Comparison of ENCODE assay signal across 8 cellular contexts in genomic region chr1:160070243-160071163, GRCh38. TPM values are rescaled to one million over a fixed set of nuclear protein-coding genes. Genes with fewer than 3 reads are reported as not detected.
DNase-seq lines count a peak whose midpoint lies in the region; ATAC-seq and TF ChIP-seq lines count a peak whose summit lies in the region.

No MANE protein-coding gene starts in this region.

- TF ChIP-seq CTCF in DOHH2 (IDR thresholded peaks at IDR 0.05; ENCODE audit: low read depth, low read length, poor library complexity, severe bottlenecking) (no peak), IMR-90 (conservative IDR thresholded peaks at IDR 0.05; ENCODE audit: low read depth, low read length) (no peak), psoas muscle (IDR thresholded peaks at IDR 0.05) (no peak), upper lobe of right lung (IDR thresholded peaks at IDR 0.05) (no peak)

- H4K5ac ChIP-seq in IMR-90 (ENCODE audit: low read depth, low read length) = no peak overlapping the region

- BruUV-seq in IMR-90 (replicated peaks; lab: Mats Ljungman, UMichigan) = no TSS peak

- no peak overlapping the region for H4K8ac ChIP-seq in IMR-90 (ENCODE audit: low read depth in 2 of 2, low read length in 2 of 2)

- peak overlapping the region; percentile 70 for H3K23ac ChIP-seq in IMR-90 (ENCODE audit: low read depth, low read length)

- intact Hi-C loops in IMR-90 (cut with micrococcal nuclease) (no loop called here), psoas muscle (cut with DNase I) (no loop called here), upper lobe of right lung (cut with DNase I) (no loop called here)

- TF ChIP-seq RAD21 in IMR-90 (IDR thresholded peaks at IDR 0.05; ENCODE audit: low read length) = no peak

- H2AK9ac ChIP-seq in IMR-90 (replicated peaks; ENCODE audit: low read depth, low read length, poor library complexity) = no peak overlapping the region

- no peak overlapping the region for H3K27ac ChIP-seq in DOHH2 (ENCODE audit: low read depth, low read length)
- H3K27ac ChIP-seq in IMR-90 (ENCODE audit: insufficient read depth, low read length) = no peak overlapping the region
- no peak overlapping the region for H3K27ac ChIP-seq in psoas muscle
- no peak overlapping the region for H3K27ac ChIP-seq in upper lobe of right lung

- H3K27me3 ChIP-seq in DOHH2 (ENCODE audit: control insufficient read depth, low read length) (peaks cover 32% of the 10 kb centered on the region), IMR-90 (ENCODE audit: control insufficient read depth, insufficient read depth, low read length) (peaks cover 67% of the 10 kb centered on the region), psoas muscle (ENCODE audit: insufficient read depth in 3 of 3, low read length in 2 of 3) (no peaks in the 10 kb centered on the region), upper lobe of right lung (no peaks in the 10 kb centered on the region)

- 2% methylated on average over 20 of the region's 46 CpGs; no CpG with 5 or more reads in 1 of the 2 experiments for WGBS in IMR-90 (ENCODE audit: extremely low coverage in 2 of 2, insufficient read length in 1 of 2), 2 experiments
- 3% methylated on average over 45 to 46 of the region's 46 CpGs for WGBS in psoas muscle, 3 donors

- H3K36me3 ChIP-seq in DOHH2 (ENCODE audit: control insufficient read depth, low read length) (no peaks in the 10 kb centered on the region), IMR-90 (ENCODE audit: control insufficient read depth, insufficient read depth, low read length) (no peaks in the 10 kb centered on the region), psoas muscle (ENCODE audit: insufficient read depth in 1 of 2, low read depth in 1 of 2) (no peaks in the 10 kb centered on the region), upper lobe of right lung (no peaks in the 10 kb centered on the region)

- H3K9me1 ChIP-seq in IMR-90 (ENCODE audit: insufficient read depth, low read length) = no peaks in the 10 kb centered on the region

- peak overlapping the region; percentile 52; the same call in 1 of the 2 replicates for H3K9ac ChIP-seq in IMR-90 (ENCODE audit: low read depth, low read length)

- H3F3A ChIP-seq in DOHH2 (ENCODE audit: control insufficient read depth, insufficient read depth) = no peaks in the 10 kb centered on the region

- H2AFZ ChIP-seq in IMR-90 (replicated peaks; ENCODE audit: low read length, poor library complexity) = peak overlapping the region; percentile 94

- ATAC-seq in IMR-90 (ENCODE audit: low read depth) = peak; percentile 98
- ATAC-seq in psoas muscle = peak; percentile 87 to 97 (median 90)
- ATAC-seq in upper lobe of right lung = peak; percentile 91
- no peak for ATAC-seq in HG03457 (IDR thresholded peaks at IDR 0.05; ENCODE audit: unreplicated experiment)

- peak overlapping the region; percentile 66 for H3K4me3 ChIP-seq in DOHH2 (ENCODE audit: low read length)
- H3K4me3 ChIP-seq in IMR-90 (ENCODE audit: insufficient read depth, low read depth, low read length) = peak overlapping the region; percentile 81
- H3K4me3 ChIP-seq in psoas muscle = peak overlapping the region; percentile 74
- H3K4me3 ChIP-seq in upper lobe of right lung = peak overlapping the region; percentile 50

- no peak overlapping the region for H2BK5ac ChIP-seq in IMR-90 (ENCODE audit: low read depth, low read length, poor library complexity, severe bottlenecking)

- no peak overlapping the region for H2AK5ac ChIP-seq in IMR-90 (ENCODE audit: low read depth, low read length)

- no peak overlapping the region for H3K56ac ChIP-seq in IMR-90 (ENCODE audit: extremely low read depth, insufficient read depth, low read length)

- TF ChIP-seq POLR2A in IMR-90 (IDR thresholded peaks at IDR 0.05; ENCODE audit: low read depth, low read length) = no peak

- peak overlapping the region; percentile 85 for H3K4me2 ChIP-seq in DOHH2 (ENCODE audit: low read length)
- H3K4me2 ChIP-seq in IMR-90 (ENCODE audit: low read depth, low read length) = peak overlapping the region; percentile 97

- H3K9me3 ChIP-seq in DOHH2 (ENCODE audit: control insufficient read depth, insufficient read depth, low read length) (no peaks in the 10 kb centered on the region), IMR-90 (ENCODE audit: control insufficient read depth, insufficient read depth, low read length) (no peaks in the 10 kb centered on the region), psoas muscle (no peaks in the 10 kb centered on the region), upper lobe of right lung (no peaks in the 10 kb centered on the region)

- in situ Hi-C loops in IMR-90 (cut with MboI; ENCODE audit: low sequenced_read_pairs) = no loop called here

- H3K79me2 ChIP-seq in DOHH2 (ENCODE audit: control insufficient read depth, low read length) = no peaks in the 10 kb centered on the region

- no peaks in the 10 kb centered on the region for H3K79me1 ChIP-seq in IMR-90 (ENCODE audit: low read depth in 1 of 2, low read length in 2 of 2)

- H3K4ac ChIP-seq in IMR-90 (ENCODE audit: low read depth, low read length) = no peak overlapping the region

- H3K14ac ChIP-seq in IMR-90 (replicated peaks; ENCODE audit: low read depth, low read length) = no peak overlapping the region

- dilution Hi-C loops in IMR-90 (cut with HindIII; ENCODE audit: low sequenced_read_pairs, unreplicated experiment) = no loop called here

- no peak overlapping the region for H3K18ac ChIP-seq in IMR-90 (ENCODE audit: low read depth, low read length)

- no peaks in the 10 kb centered on the region for H3K9me2 ChIP-seq in DOHH2 (replicated peaks; ENCODE audit: control insufficient read depth, low read length)

- no peak overlapping the region for H4K91ac ChIP-seq in IMR-90 (ENCODE audit: insufficient read depth, low read depth, low read length)

- no peak overlapping the region for H2BK20ac ChIP-seq in IMR-90 (ENCODE audit: low read depth, low read length)

- H4K20me1 ChIP-seq in DOHH2 (ENCODE audit: control insufficient read depth, insufficient read depth, low read depth, low read length) (no peaks in the 10 kb centered on the region), IMR-90 (ENCODE audit: insufficient read depth, low read length) (no peaks in the 10 kb centered on the region)

- H2BK120ac ChIP-seq in IMR-90 (ENCODE audit: low read depth, low read length) = no peak overlapping the region

- POLR2A ChIA-PET in IMR-90 (lab: Charles Lee; ENCODE audit: unreplicated experiment) = no interaction called here

- CTCF ChIA-PET in IMR-90 (lab: Yijun Ruan, JAX) = interaction anchor here (0.6 to 1.8 kb wide), 2 partner anchors 16 to 149 kb away, joined by 3 to 7 read pairs; no protein-coding TSS in a partner anchor

- DNase-seq in IMR-90 (peak; percentile 27), T-helper 2 cell (peak; percentile 35 to 72 (median 51)), anterior cingulate cortex (lab: John Stamatoyannopoulos, UW) (peak; percentile 23 to 97 (median 89)), hepatic stellate cell (ENCODE audit: low spot score) (peak; percentile 61), psoas muscle (peak; percentile 84 to 85), upper lobe of right lung (peak; percentile 88)

- H3K4me1 ChIP-seq in DOHH2 (ENCODE audit: control insufficient read depth, low read length) (peaks cover 15% of the 10 kb centered on the region), IMR-90 (ENCODE audit: control insufficient read depth, insufficient read depth, low read length) (no peaks in the 10 kb centered on the region), psoas muscle (peaks cover 6% of the 10 kb centered on the region), upper lobe of right lung (peaks cover 5% of the 10 kb centered on the region)

- no peak overlapping the region for H2BK15ac ChIP-seq in IMR-90 (ENCODE audit: low read depth, low read length)

TF ChIP-seq in IMR-90, 13 proteins besides CTCF, POLR2A, EP300 and RAD21 (continues in another document):
- no peak for TF ChIP-seq MAFK (IDR thresholded peaks at IDR 0.05; ENCODE audit: low read depth, low read length)
- no peak for TF ChIP-seq RCOR1 (IDR thresholded peaks at IDR 0.05; ENCODE audit: insufficient replicate concordance, low read length)
- TF ChIP-seq MAZ (IDR thresholded peaks at IDR 0.05; ENCODE audit: borderline replicate concordance, low read depth, low read length) = no peak

RNA-seq across cellular contexts. Expression of gene KCNJ10, which starts 0.5 kb away (rescaled TPM):
- not detected in 2 replicates for total RNA-seq in IMR-90 (2012; rRNA removed)
- not detected in 2 replicates for polyA plus RNA-seq in IMR-90 (2012; rRNA removed)
- polyA plus RNA-seq in IMR-90 (2012; cell fraction: cytosol; rRNA removed) = not detected in 2 replicates
- polyA plus RNA-seq in IMR-90 (2012; cell fraction: nucleus; rRNA removed; ENCODE audit: low replicate concordance) = not detected in 2 replicates
- total RNA-seq in psoas muscle = under 1 TPM in 2 of 4 donors, not detected in 2; 0.08 to 0.09 TPM
- polyA plus RNA-seq in psoas muscle = under 1 TPM in 2 of 3 donors, not detected in 1; 0.01 to 0.03 TPM
- total RNA-seq in upper lobe of right lung = not detected

RNA-seq across cellular contexts. Expression of gene KCNJ9, which starts 10.8 kb away (rescaled TPM):
- total RNA-seq in IMR-90 (2012; rRNA removed) = not detected in 2 replicates
- not detected in 2 replicates for polyA plus RNA-seq in IMR-90 (2012; rRNA removed)
- polyA plus RNA-seq in IMR-90 (2012; cell fraction: cytosol; rRNA removed) = not detected in 2 replicates
- polyA plus RNA-seq in IMR-90 (2012; cell fraction: nucleus; rRNA removed; ENCODE audit: low replicate concordance) = not detected in 2 replicates
- total RNA-seq in psoas muscle = not detected
- under 1 TPM in 2 of 3 donors, not detected in 1; 0.01 to 0.04 TPM for polyA plus RNA-seq in psoas muscle
- not detected for total RNA-seq in upper lobe of right lung

RNA-seq across cellular contexts. Expression of gene IGSF8, which starts 27.9 kb away (rescaled TPM):
- 7.5 and 8.8 TPM in 2 replicates for total RNA-seq in IMR-90 (2012; rRNA removed)
- polyA plus RNA-seq in IMR-90 (2012; rRNA removed) = 25.2 and 26.3 TPM in 2 replicates
- 24.0 and 37.8 TPM in 2 replicates for polyA plus RNA-seq in IMR-90 (2012; cell fraction: cytosol; rRNA removed)
- 23.9 and 55.0 TPM in 2 replicates for polyA plus RNA-seq in IMR-90 (2012; cell fraction: nucleus; rRNA removed; ENCODE audit: low replicate concordance)
- 1 to 10 TPM; 4.3 to 8.6 (median 6.4) TPM for total RNA-seq in psoas muscle
- polyA plus RNA-seq in psoas muscle = 1 to 10 TPM; 4.9 to 6.5 (median 6.4) TPM
- total RNA-seq in upper lobe of right lung = 37.5 TPM

RNA-seq across cellular contexts. Expression of gene PIGM, which starts 38.7 kb away (rescaled TPM):
- total RNA-seq in IMR-90 (2012; rRNA removed) (2.9 and 4.4 TPM in 2 replicates), psoas muscle (1 to 10 TPM in 3 of 4 donors, under 1 TPM in 1; 0.84 to 1.5 (median 1.4) TPM), upper lobe of right lung (7.1 TPM)
- polyA plus RNA-seq in IMR-90 (2012; rRNA removed) (2.8 and 2.9 TPM in 2 replicates), psoas muscle (1 to 10 TPM in 2 of 3 donors, under 1 TPM in 1; 0.66 to 1.4 (median 1.3) TPM)
- polyA plus RNA-seq in IMR-90 (2012; cell fraction: cytosol; rRNA removed) = 1.6 TPM in 2 replicates
- polyA plus RNA-seq in IMR-90 (2012; cell fraction: nucleus; rRNA removed; ENCODE audit: low replicate concordance) = 0.60 and 1.4 TPM in 2 replicates

RNA-seq across cellular contexts. Expression of gene ATP1A2, which starts 45.1 kb away (rescaled TPM):
- total RNA-seq in IMR-90 (2012; rRNA removed) = under 0.01 and 0.28 TPM in 2 replicates
- polyA plus RNA-seq in IMR-90 (2012; rRNA removed) = 0.14 and 0.15 TPM in 2 replicates
- 0.01 and 0.16 TPM in 2 replicates for polyA plus RNA-seq in IMR-90 (2012; cell fraction: cytosol; rRNA removed)
- polyA plus RNA-seq in IMR-90 (2012; cell fraction: nucleus; rRNA removed; ENCODE audit: low replicate concordance) = 0.35 and 0.52 TPM in 2 replicates
- total RNA-seq in psoas muscle = 1,000 to 10,000 TPM in 1 of 4 donors, 100 to 1,000 TPM in 3; 523 to 1,040 (median 587) TPM
- 100 to 1,000 TPM in 2 of 3 donors, 10 to 100 TPM in 1; 52.5 to 194 (median 162) TPM for polyA plus RNA-seq in psoas muscle
- 5.6 TPM for total RNA-seq in upper lobe of right lung

Comparison
In these comparisons a context has a peak if more than half of its experiments do, and no peak if none do; other contexts are left out.
1. DNase-seq: peak in every context shown above with its lines; median percentile 89 in anterior cingulate cortex; 88 in upper lobe of right lung; 84 in psoas muscle; 61 in hepatic stellate cell; 51 in T-helper 2 cell; 27 in IMR-90.